2 cellular contexts compared by ENCODE assay signal in the genomic region with DNA sequence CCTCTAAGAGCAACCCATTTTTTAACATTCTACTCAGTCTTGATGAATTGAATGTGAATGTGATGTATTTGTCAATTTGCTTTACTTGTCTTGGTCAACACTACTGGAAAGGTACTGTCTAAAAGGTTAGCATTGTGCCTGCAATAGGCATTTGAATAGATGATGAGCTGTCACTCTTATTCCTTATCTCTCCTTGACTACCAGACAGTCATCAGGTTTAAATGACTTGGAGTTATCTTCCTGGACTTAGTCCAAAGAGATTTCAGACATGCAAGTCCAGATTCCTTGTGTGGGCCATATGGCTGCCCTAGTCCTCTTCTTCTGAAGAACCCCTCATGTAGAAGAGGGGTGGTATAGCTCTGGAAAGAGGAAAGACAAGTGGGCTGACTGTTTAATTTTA.
TF ChIP-seq lines count a peak whose summit lies in the region.

No MANE protein-coding gene starts in this region.

TF ChIP-seq in A549, 52 proteins besides CTCF, POLR2A, EP300 and RAD21:
- no peak for TF ChIP-seq FOSB (CRISPR knock-in tag; IDR thresholded peaks at IDR 0.05)

TF ChIP-seq in IMR-90, 13 proteins besides CTCF, POLR2A, EP300 and RAD21:
- TF ChIP-seq BHLHE40 (IDR thresholded peaks at IDR 0.05; ENCODE audit: low read depth, low read length) = no peak
- TF ChIP-seq, protein P1, sequence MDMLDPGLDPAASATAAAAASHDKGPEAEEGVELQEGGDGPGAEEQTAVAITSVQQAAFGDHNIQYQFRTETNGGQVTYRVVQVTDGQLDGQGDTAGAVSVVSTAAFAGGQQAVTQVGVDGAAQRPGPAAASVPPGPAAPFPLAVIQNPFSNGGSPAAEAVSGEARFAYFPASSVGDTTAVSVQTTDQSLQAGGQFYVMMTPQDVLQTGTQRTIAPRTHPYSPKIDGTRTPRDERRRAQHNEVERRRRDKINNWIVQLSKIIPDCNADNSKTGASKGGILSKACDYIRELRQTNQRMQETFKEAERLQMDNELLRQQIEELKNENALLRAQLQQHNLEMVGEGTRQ (IDR thresholded peaks at IDR 0.05; ENCODE audit: low read depth, low read length) = no peak
- no peak for TF ChIP-seq FOS (IDR thresholded peaks at IDR 0.05; ENCODE audit: low read depth, low read length)
- TF ChIP-seq NFE2L2 (IDR thresholded peaks at IDR 0.05; ENCODE audit: low read depth, low read length) = no peak
- TF ChIP-seq MXI1 (IDR thresholded peaks at IDR 0.05; ENCODE audit: borderline replicate concordance, low read depth, low read length) = no peak
- TF ChIP-seq CHD1 (IDR thresholded peaks at IDR 0.05; ENCODE audit: low read depth, low read length) = no peak
- no peak for TF ChIP-seq MAFK (IDR thresholded peaks at IDR 0.05; ENCODE audit: low read depth, low read length)
- TF ChIP-seq RFX5 (IDR thresholded peaks at IDR 0.05; ENCODE audit: low read depth, low read length) = no peak
- TF ChIP-seq SMC3 (IDR thresholded peaks at IDR 0.05; ENCODE audit: low read depth, low read length) = no peak
